In the genomic region with DNA sequence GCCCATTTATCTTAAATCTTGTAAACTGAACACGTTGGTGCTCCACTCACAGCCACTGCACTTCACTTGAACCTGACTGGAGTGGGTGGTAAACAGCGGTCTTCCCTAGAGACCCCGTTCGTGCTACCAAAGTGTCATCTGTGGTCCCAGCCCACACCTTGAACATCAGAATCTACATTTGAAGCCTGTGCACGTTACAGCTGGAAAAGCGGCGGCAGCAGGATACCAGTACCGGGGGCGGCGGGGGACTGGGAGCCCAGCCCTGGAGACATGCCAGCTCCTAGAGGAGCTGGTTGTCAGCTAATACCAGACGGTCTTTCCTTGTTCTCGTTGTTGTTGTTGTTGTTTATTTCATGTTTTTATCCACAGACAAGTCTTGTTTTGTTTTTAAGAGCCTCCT, we compare ENCODE assay signal across 17 cellular contexts.
DNase-seq lines count a peak whose midpoint lies in the region; ATAC-seq and TF ChIP-seq lines count a peak whose summit lies in the region.
"Had no signal": no experiment of that assay in that cellular context is flagged by ENCODE, and none has a peak within 500 bp of the region (broad histone marks: within the 10 kb centered on the region; RNA-seq: fewer than 3 reads in every experiment).

No MANE protein-coding gene starts in this region.

- no peak overlapping the region for H4K91ac ChIP-seq in neuronal stem cell (ENCODE audit: low read depth, low read length, poor library complexity)

- no peak overlapping the region for H3K27ac ChIP-seq in neuronal stem cell (replicated peaks; ENCODE audit: low read length)
- peak overlapping the region in 2 of 4 donors; percentile 24 to 53 for H3K27ac ChIP-seq in tibial nerve
- H3K27ac ChIP-seq: GM23248, tibial artery had no signal

- no peaks in the 10 kb centered on the region for H3K27me3 ChIP-seq in neuronal stem cell (ENCODE audit: control insufficient read depth in 3 of 3, insufficient read depth in 3 of 3, low read depth in 1 of 3, low read length in 3 of 3)
- no peaks in the 10 kb centered on the region for H3K27me3 ChIP-seq in tibial nerve
- H3K27me3 ChIP-seq: esophagus squamous epithelium, tibial artery had no signal

- no peak overlapping the region for H2BK12ac ChIP-seq in neuronal stem cell (ENCODE audit: low read length)

- H3K27me3 Mint-ChIP-seq in effector memory CD8-positive, alpha-beta T cell: no peaks in the 10 kb centered on the region

- H2BK120ac ChIP-seq in neuronal stem cell (ENCODE audit: low read depth, low read length): no peak overlapping the region

- H3K27ac Mint-ChIP-seq in effector memory CD8-positive, alpha-beta T cell: peak overlapping the region in 1 of 2 donors; percentile 5
- H3K27ac Mint-ChIP-seq: activated CD8-positive, alpha-beta T cell treated with anti-CD3 and anti-CD28 coated beads, Interleukin-2, amount 10 ng/mL, durations not matched to agents 7 days and 5 days had no signal

- no peak overlapping the region for H3K4me2 ChIP-seq in neuronal stem cell (ENCODE audit: insufficient read depth, low read length, poor library complexity, severe bottlenecking)

- H3K4ac ChIP-seq in neuronal stem cell (ENCODE audit: low read length): no peak overlapping the region

- H3K14ac ChIP-seq in neuronal stem cell (ENCODE audit: low read length): no peak overlapping the region

- no peak for TF ChIP-seq POLR2A in tibial nerve (IDR thresholded peaks at IDR 0.05)

- no peak overlapping the region for H3K4me3 ChIP-seq in neuronal stem cell (ENCODE audit: low read length in 2 of 2)
- H3K4me3 ChIP-seq in tibial nerve: no peak overlapping the region
- H3K4me3 ChIP-seq: esophagus squamous epithelium, GM23248, tibial artery had no signal

- no peaks in the 10 kb centered on the region for H3K9me3 Mint-ChIP-seq in effector memory CD8-positive, alpha-beta T cell

- no peak overlapping the region for H4K8ac ChIP-seq in neuronal stem cell (ENCODE audit: low read depth, low read length)

- H3K79me1 ChIP-seq in neuronal stem cell (ENCODE audit: low read depth, low read length): no peaks in the 10 kb centered on the region

- H3K4me1 Mint-ChIP-seq in effector memory CD8-positive, alpha-beta T cell (ENCODE audit: low read depth in 2 of 2): peaks cover 15 to 24% of the 10 kb centered on the region in 2 donors

- peak overlapping the region; percentile 31 for H3K18ac ChIP-seq in neuronal stem cell (ENCODE audit: low read length)

- H3K4me1 ChIP-seq in neuronal stem cell (ENCODE audit: control insufficient read depth in 2 of 2, insufficient read depth in 1 of 2, low read depth in 1 of 2, low read length in 2 of 2): peaks cover 0 to 6% of the 10 kb centered on the region in 2 donors
- peaks cover 0 to 72% (median 12%) of the 10 kb centered on the region in 4 donors for H3K4me1 ChIP-seq in tibial nerve

- H3K36me3 Mint-ChIP-seq in effector memory CD8-positive, alpha-beta T cell (ENCODE audit: insufficient read depth): no peaks in the 10 kb centered on the region
- H3K36me3 Mint-ChIP-seq: naive B cell had no signal

- H2AFZ ChIP-seq in neuronal stem cell (ENCODE audit: low read length): no peak overlapping the region
- H2AFZ ChIP-seq: GM23248 had no signal

- DNase-seq in DMS79 treated with DMSO at 0.1 percent for 48 hours (lab: John Stamatoyannopoulos, UW) (peak; percentile 86), NCI-H2171 (lab: John Stamatoyannopoulos, UW) (peak; percentile 80), head of caudate nucleus (peak in 36 of 42 donors; percentile 27 to 77 (median 48)), neuronal stem cell (ENCODE audit: low spot score) (no peak), tibial nerve (ENCODE audit: low spot score in 2 of 2) (no peak)
- DNase-seq in effector memory CD8-positive, alpha-beta T cell: no peak
- DNase-seq: activated CD8-positive, alpha-beta T cell treated with anti-CD3 and anti-CD28 coated beads, Interleukin-2, amount 10 ng/mL, durations not matched to agents 7 days and 5 days; DMS153; esophagus squamous epithelium; GM23248; MM.1S; naive B cell; stimulated activated CD4-positive, alpha-beta T cell treated with anti-CD3 and anti-CD28 coated beads, Interleukin-2, amount 100 ng/mL, for 24 hours; tibial artery had no signal

- H2BK5ac ChIP-seq in neuronal stem cell (ENCODE audit: low read length): no peak overlapping the region

- no peak overlapping the region for H2BK15ac ChIP-seq in neuronal stem cell (ENCODE audit: low read length)

- ATAC-seq in GM19463 (IDR thresholded peaks at IDR 0.05; ENCODE audit: unreplicated experiment) (no peak), HG02884 (IDR thresholded peaks at IDR 0.05; ENCODE audit: unreplicated experiment) (no peak)
- ATAC-seq in effector memory CD8-positive, alpha-beta T cell (replicated peaks): no peak
- ATAC-seq: activated CD8-positive, alpha-beta T cell treated with anti-CD3 and anti-CD28 coated beads, Interleukin-2, amount 10 ng/mL, durations not matched to agents 7 days and 5 days; left lobe of liver had no signal

- no CpG with 5 or more reads among the region's 12 CpGs for WGBS in neuronal stem cell (ENCODE audit: extremely low coverage in 2 of 2, insufficient read length in 2 of 2, insufficient replicate concordance in 1 of 2), 2 donors
- 31 to 42% methylated on average over 12 of the region's 12 CpGs for WGBS in tibial nerve, 2 donors

- no peak overlapping the region for H3K23ac ChIP-seq in neuronal stem cell (ENCODE audit: low read depth, low read length, poor library complexity)

- no peak for TF ChIP-seq CTCF in tibial nerve (IDR thresholded peaks at IDR 0.05)

- H3K9ac ChIP-seq in neuronal stem cell (ENCODE audit: low read depth, low read length, poor library complexity): no peak overlapping the region
- H3K9ac ChIP-seq: GM23248 had no signal

- H3K9me3 ChIP-seq in neuronal stem cell (replicated peaks in 1 of 2; ENCODE audit: control insufficient read depth in 2 of 2, insufficient read depth in 1 of 2, low read depth in 1 of 2, low read length in 2 of 2) (peaks cover 0 to 11% of the 10 kb centered on the region in 2 donors), tibial nerve (no peaks in the 10 kb centered on the region)
- H3K9me3 ChIP-seq: esophagus squamous epithelium, tibial artery had no signal

- no peak overlapping the region for H2AK5ac ChIP-seq in neuronal stem cell (ENCODE audit: low read depth, low read length)

- intact Hi-C loops in head of caudate nucleus (cut with DNase I): no loop called here

- peak overlapping the region in 1 of 2 donors; percentile 13 for H3K4me3 Mint-ChIP-seq in effector memory CD8-positive, alpha-beta T cell
- H3K4me3 Mint-ChIP-seq: activated CD8-positive, alpha-beta T cell treated with anti-CD3 and anti-CD28 coated beads, Interleukin-2, amount 10 ng/mL, durations not matched to agents 7 days and 5 days; naive B cell had no signal

- peaks cover 0 to 3% of the 10 kb centered on the region in 2 donors for H3K36me3 ChIP-seq in neuronal stem cell (replicated peaks in 1 of 2; ENCODE audit: control insufficient read depth in 2 of 2, insufficient read depth in 2 of 2, low read length in 2 of 2)
- no peaks in the 10 kb centered on the region for H3K36me3 ChIP-seq in tibial nerve
- H3K36me3 ChIP-seq: tibial artery had no signal

- no peak for TF ChIP-seq EP300 in tibial nerve (IDR thresholded peaks at IDR 0.05)

Comparison
In these comparisons a context has a peak if more than half of its experiments do, and no peak if none do; other contexts are left out.
1. DNase-seq: peak in DMS79 treated with DMSO at 0.1 percent for 48 hours (single experiment), NCI-H2171 (single experiment) and head of caudate nucleus (36 of 42); none in neuronal stem cell (single experiment), effector memory CD8-positive, alpha-beta T cell (0 of 3) and tibial nerve (0 of 2).